Comparison of ENCODE assay signal across 23 cellular contexts in genomic region chrX:53283099-53283498, GRCh38. TPM values are rescaled to one million over a fixed set of nuclear protein-coding genes. Genes with fewer than 3 reads are reported as not detected.
"Had no signal": no experiment of that assay in that cellular context is flagged by ENCODE, and none has a peak within 500 bp of the region (broad histone marks: within the 10 kb centered on the region; RNA-seq: fewer than 3 reads in every experiment).

No MANE protein-coding gene starts in this region.

- H3K36me3 Mint-ChIP-seq: activated naive CD4-positive, alpha-beta T cell treated with anti-CD3 and anti-CD28 coated beads, Interleukin-2, amount 50 U/mL, for 24 hours had no signal

- H3K36me3 ChIP-seq: MG63 had no signal

- H3K9me3 Mint-ChIP-seq: activated CD8-positive, alpha-beta T cell treated with anti-CD3 and anti-CD28 coated beads for 36 hours; activated naive CD4-positive, alpha-beta T cell treated with anti-CD3 and anti-CD28 coated beads, Interleukin-2, amount 50 U/mL, for 24 hours; activated naive CD8-positive, alpha-beta T cell treated with anti-CD3 and anti-CD28 coated beads, Interleukin-2, amount 50 U/mL, for 24 hours; activated T-cell treated with anti-CD3 and anti-CD28 coated beads, Interleukin-2, amount 50 U/mL, for 72 hours; activated T-helper 2 cell treated with anti-CD3 and anti-CD28 coated beads, Interferon-gamma antibody, Interleukin-2, Interleukin-4, amounts not matched to agents 10 μg/mL and 5 μg/mL and 100 μg/mL, durations not matched to agents 14 hours and 24 hours and 36 hours; T-helper 1 cell treated with Interleukin-12 subunit alpha and Interleukin-12 subunit beta and Interleukin-4 antibody, amounts not matched to agents 30 μg/mL and 1 μg/mL, for 36 hours had no signal

- H3K4me3 Mint-ChIP-seq: activated CD8-positive, alpha-beta T cell treated with anti-CD3 and anti-CD28 coated beads for 36 hours; activated naive CD4-positive, alpha-beta T cell treated with anti-CD3 and anti-CD28 coated beads, Interleukin-2, amount 50 U/mL, for 24 hours; activated naive CD8-positive, alpha-beta T cell treated with anti-CD3 and anti-CD28 coated beads, Interleukin-2, amount 50 U/mL, for 24 hours; activated T-cell treated with anti-CD3 and anti-CD28 coated beads, Interleukin-2, amount 50 U/mL, for 72 hours; T-helper 1 cell treated with Interleukin-12 subunit alpha and Interleukin-12 subunit beta and Interleukin-4 antibody, amounts not matched to agents 30 μg/mL and 1 μg/mL, for 36 hours had no signal

- H3K27ac Mint-ChIP-seq: activated CD8-positive, alpha-beta T cell treated with anti-CD3 and anti-CD28 coated beads for 36 hours; activated naive CD4-positive, alpha-beta T cell treated with anti-CD3 and anti-CD28 coated beads, Interleukin-2, amount 50 U/mL, for 24 hours; activated naive CD8-positive, alpha-beta T cell treated with anti-CD3 and anti-CD28 coated beads, Interleukin-2, amount 50 U/mL, for 24 hours; activated T-cell treated with anti-CD3 and anti-CD28 coated beads, Interleukin-2, amount 50 U/mL, for 72 hours; activated T-helper 2 cell treated with anti-CD3 and anti-CD28 coated beads, Interferon-gamma antibody, Interleukin-2, Interleukin-4, amounts not matched to agents 10 μg/mL and 5 μg/mL and 100 μg/mL, durations not matched to agents 14 hours and 24 hours and 36 hours; T-helper 1 cell treated with Interleukin-12 subunit alpha and Interleukin-12 subunit beta and Interleukin-4 antibody, amounts not matched to agents 30 μg/mL and 1 μg/mL, for 36 hours had no signal

- H3K27me3 ChIP-seq: MG63 had no signal

- H3K9me3 ChIP-seq: MG63 had no signal

- ATAC-seq: activated CD4-positive, CD25-positive, alpha-beta regulatory T cell treated with anti-CD3 and anti-CD28 coated beads, Interleukin-2, amount 50 U/mL, for 24 hours; activated CD8-positive, alpha-beta T cell treated with anti-CD3 and anti-CD28 coated beads for 36 hours; activated naive CD8-positive, alpha-beta T cell treated with anti-CD3 and anti-CD28 coated beads, Interleukin-2, amount 50 U/mL, for 24 hours; activated T-cell treated with anti-CD3 and anti-CD28 coated beads, Interleukin-2, amount 50 U/mL, for 72 hours had no signal

- DNase-seq: activated CD4-positive, alpha-beta T cell treated with anti-CD3 and anti-CD28 coated beads for 4 hours; activated CD8-positive, alpha-beta memory T cell treated with anti-CD3 and anti-CD28 coated beads, Interleukin-2, amount 50 U/mL, for 4 hours; activated CD8-positive, alpha-beta T cell treated with anti-CD3 and anti-CD28 coated beads for 36 hours; activated naive CD8-positive, alpha-beta T cell treated with anti-CD3 and anti-CD28 coated beads, Interleukin-2, amount 50 U/mL, for 24 hours; activated T-cell treated with anti-CD3 and anti-CD28 coated beads, Interleukin-2, amount 50 U/mL, for 72 hours; amniotic stem cell; MV-4-11; NCI-H1092 treated with DMSO at 0.1 percent for 48 hours; NCI-H1417 treated with DMSO at 0.1 percent for 48 hours; NCI-H1694; NCI-H2029; NCI-H2107; NCI-H2171 treated with DMSO at 0.1 percent for 48 hours; NCI-H226; NCI-H526; NCI-H774; SHP77 had no signal

- H3K27me3 Mint-ChIP-seq: activated CD8-positive, alpha-beta T cell treated with anti-CD3 and anti-CD28 coated beads for 36 hours; activated naive CD4-positive, alpha-beta T cell treated with anti-CD3 and anti-CD28 coated beads, Interleukin-2, amount 50 U/mL, for 24 hours; activated naive CD8-positive, alpha-beta T cell treated with anti-CD3 and anti-CD28 coated beads, Interleukin-2, amount 50 U/mL, for 24 hours had no signal

- H3K4me3 ChIP-seq: MG63 had no signal

RNA-seq across cellular contexts. Expression of gene IQSEC2, which starts 1.7 kb away (rescaled TPM):
- total RNA-seq: OCI-LY7 had no signal
